In genomic region chr20:3239867-3240775, GRCh38 we compare ENCODE assay signal across 1 cellular context.
TF ChIP-seq lines count a peak whose summit lies in the region.

No MANE protein-coding gene starts in this region.

TF ChIP-seq in GM12878, 131 proteins besides CTCF, POLR2A, EP300 and RAD21 (continued from another document):
- TF ChIP-seq SMAD1 (IDR thresholded peaks at IDR 0.05; ENCODE audit: low read depth, partially characterized antibody): no peak
- TF ChIP-seq GATAD2B (conservative IDR thresholded peaks at IDR 0.05; ENCODE audit: low read depth): no peak
- no peak for TF ChIP-seq CHD2 (IDR thresholded peaks at IDR 0.05; ENCODE audit: borderline replicate concordance, low read depth, low read length)
- no peak for TF ChIP-seq MTA3 (IDR thresholded peaks at IDR 0.05; ENCODE audit: borderline replicate concordance, low read length)
- TF ChIP-seq SKIL (IDR thresholded peaks at IDR 0.05; ENCODE audit: low read depth, poor library complexity, severe bottlenecking): no peak
TF ChIP-seq in GM12878: peak in this region for 0.
